Comparison of ENCODE assay signal across 11 cellular contexts in genomic region chr10:22715290-22715625, GRCh38. TPM values are rescaled to one million over a fixed set of nuclear protein-coding genes. Genes with fewer than 3 reads are reported as not detected.
DNase-seq lines count a peak whose midpoint lies in the region; ATAC-seq, FAIRE-seq and TF ChIP-seq lines count a peak whose summit lies in the region.
"Had no signal": no experiment of that assay in that cellular context is flagged by ENCODE, and none has a peak within 500 bp of the region (broad histone marks: within the 10 kb centered on the region; RNA-seq: fewer than 3 reads in every experiment).

No MANE protein-coding gene starts in this region.

- peaks cover 0 to 29% (median 20%) of the 10 kb centered on the region in 12 donors for H3K4me1 ChIP-seq in heart left ventricle

- H3K9me3 ChIP-seq in heart left ventricle = no peaks in the 10 kb centered on the region

- 84 to 88% (median 87%) methylated on average over 7 of the region's 7 CpGs for WGBS in heart left ventricle, 4 donors

- intact Hi-C loops in heart left ventricle (cut with DNase I) = loop anchor here in 7 of 10 donors (5.0 to 10.0 kb wide), 9 partner anchors 52 to 390 kb away; partner anchors contain the start of genes SPAG6 (in 2 of the 7) and BMI1 (in 1 of the 7)
- intact Hi-C loops in Right ventricle myocardium superior (cut with DNase I) = loop anchor here (10.0 kb wide), 1 partner anchor 140 kb away; no protein-coding TSS in a partner anchor

- peak overlapping the region; percentile 62 for H3K27ac Mint-ChIP-seq in activated T-helper 17 cell treated with anti-CD3 and anti-CD28 coated beads, Interleukin-2, amount 50 U/mL, for 72 hours
- H3K27ac Mint-ChIP-seq in immature natural killer cell = peak overlapping the region; percentile 81 to 97 (median 86)

- peaks cover 22% of the 10 kb centered on the region for H3K36me3 Mint-ChIP-seq in activated T-helper 17 cell treated with anti-CD3 and anti-CD28 coated beads, Interleukin-2, amount 50 U/mL, for 72 hours (ENCODE audit: low read depth)
- H3K36me3 Mint-ChIP-seq in immature natural killer cell = no peaks in the 10 kb centered on the region

- H3K27ac ChIP-seq in heart left ventricle = peak overlapping the region in 4 of 12 donors; percentile 83 to 91 (median 86)
- peak overlapping the region; percentile 95 for H3K27ac ChIP-seq in temporal lobe (ENCODE audit: low read depth, low read length)

- H3K4me3 Mint-ChIP-seq in activated T-helper 17 cell treated with anti-CD3 and anti-CD28 coated beads, Interleukin-2, amount 50 U/mL, for 72 hours = peak overlapping the region; percentile 75
- peak overlapping the region; percentile 78 to 85 (median 80) for H3K4me3 Mint-ChIP-seq in immature natural killer cell

- H3K4me1 Mint-ChIP-seq in activated T-helper 17 cell treated with anti-CD3 and anti-CD28 coated beads, Interleukin-2, amount 50 U/mL, for 72 hours = peaks cover 20% of the 10 kb centered on the region
- H3K4me1 Mint-ChIP-seq in immature natural killer cell = peaks cover 28 to 34% of the 10 kb centered on the region in 2 donors

- no peak for TF ChIP-seq POLR2A in heart left ventricle (IDR thresholded peaks at IDR 0.05)

- H3K27me3 Mint-ChIP-seq in activated T-helper 17 cell treated with anti-CD3 and anti-CD28 coated beads, Interleukin-2, amount 50 U/mL, for 72 hours = no peaks in the 10 kb centered on the region
- peaks cover 0 to 24% (median 10%) of the 10 kb centered on the region in 3 donors for H3K27me3 Mint-ChIP-seq in immature natural killer cell (ENCODE audit: low read depth in 3 of 3)

- H3K36me3 ChIP-seq in heart left ventricle = no peaks in the 10 kb centered on the region
- H3K36me3 ChIP-seq: brain microvascular endothelial cell had no signal

- TF ChIP-seq CTCF in heart left ventricle (IDR thresholded peaks at IDR 0.05) = no peak

- no peak for DNase-seq in heart left ventricle
- DNase-seq in Right ventricle myocardium superior = no peak
- no peak for DNase-seq in immature natural killer cell
- DNase-seq in stimulated activated CD4-positive, alpha-beta T cell treated with anti-CD3 and anti-CD28 coated beads, Interleukin-12 subunit alpha, Interleukin-12 subunit beta, amount 100 ng/mL, for 4 hours = no peak
- no peak for DNase-seq in HTR-8/SVneo (ENCODE audit: insufficient read length, low spot score)
- no peak for DNase-seq in NOMO-1 treated with DMSO at 0.1 percent for 48 hours (lab: John Stamatoyannopoulos, UW; ENCODE audit: unreplicated experiment)
- DNase-seq: brain microvascular endothelial cell, NCI-H524 treated with DMSO at 0.1 percent for 48 hours had no signal

- no peaks in the 10 kb centered on the region for H3K9me3 Mint-ChIP-seq in activated T-helper 17 cell treated with anti-CD3 and anti-CD28 coated beads, Interleukin-2, amount 50 U/mL, for 72 hours
- H3K9me3 Mint-ChIP-seq in immature natural killer cell = no peaks in the 10 kb centered on the region

- FAIRE-seq in HTR-8/SVneo (lab: Jason Lieb, UNC) = no peak
- FAIRE-seq: TTC549 had no signal

- H3K4me3 ChIP-seq in heart left ventricle = peak overlapping the region in 7 of 12 donors; percentile 63 to 95 (median 81)

- H3K27me3 ChIP-seq in heart left ventricle = no peaks in the 10 kb centered on the region
- H3K27me3 ChIP-seq: brain microvascular endothelial cell had no signal

- ATAC-seq in heart left ventricle (no peak), Right ventricle myocardium superior (ENCODE audit: poor library complexity) (no peak)
- no peak for ATAC-seq in activated T-helper 17 cell treated with anti-CD3 and anti-CD28 coated beads, Interleukin-2, amount 50 U/mL, for 72 hours (replicated peaks)

RNA-seq across cellular contexts. Expression of gene PIP4K2A, which starts 0.9 kb away (rescaled TPM):
- total RNA-seq in heart left ventricle = 10 to 100 TPM in 8 of 9 donors, 1 to 10 TPM in 1; 9.2 to 35.6 (median 13.7) TPM
- polyA plus RNA-seq in heart left ventricle = 1 to 10 TPM; 4.0 to 8.3 TPM
- 13.9 TPM for total RNA-seq in Right ventricle myocardium superior
- total RNA-seq in activated T-helper 17 cell treated with anti-CD3 and anti-CD28 coated beads, Interleukin-2, amount 50 U/mL, for 72 hours = 100 to 1,000 TPM in 1 of 2 donors, 10 to 100 TPM in 1; 86.1 to 111 TPM
- 100 to 1,000 TPM in 1 of 3 donors, 10 to 100 TPM in 2; 62.9 to 138 (median 80.3) TPM for polyA plus RNA-seq in immature natural killer cell
- total RNA-seq in temporal lobe = 34.2 TPM
